1 cellular context compared by ENCODE assay signal in the genomic region with DNA sequence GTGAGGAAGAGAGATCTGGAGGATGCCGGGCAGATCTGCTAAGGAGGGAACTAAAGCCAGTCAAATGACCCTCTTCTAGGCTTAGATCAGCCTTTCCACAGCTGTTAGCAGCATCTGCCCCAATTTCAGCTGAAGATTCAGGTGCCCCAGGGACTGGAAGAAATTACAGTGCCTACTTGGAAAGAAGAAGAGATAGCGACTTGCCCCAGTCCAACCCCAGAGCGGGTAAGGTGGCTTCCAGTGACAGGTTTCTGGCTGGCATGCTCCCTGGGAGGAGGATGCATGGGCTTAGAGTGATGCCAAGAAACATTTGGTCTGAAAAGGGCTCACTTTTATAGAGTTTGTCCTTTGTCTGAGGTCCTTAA.
TF ChIP-seq lines count a peak whose summit lies in the region.

No MANE protein-coding gene starts in this region.

TF ChIP-seq in K562, 482 proteins besides CTCF, POLR2A, EP300 and RAD21:
- TF ChIP-seq, protein P1, sequence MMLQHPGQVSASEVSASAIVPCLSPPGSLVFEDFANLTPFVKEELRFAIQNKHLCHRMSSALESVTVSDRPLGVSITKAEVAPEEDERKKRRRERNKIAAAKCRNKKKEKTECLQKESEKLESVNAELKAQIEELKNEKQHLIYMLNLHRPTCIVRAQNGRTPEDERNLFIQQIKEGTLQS (IDR thresholded peaks at IDR 0.05), result no peak
- TF ChIP-seq, protein P1 (CRISPR knock-in tag; conservative IDR thresholded peaks at IDR 0.05), result no peak
- TF ChIP-seq XRCC5 (IDR thresholded peaks at IDR 0.05; ENCODE audit: low read depth, low read length) (peak; percentile 23; the same call in 1 of the 2 replicates), TEAD4 (IDR thresholded peaks at IDR 0.05; ENCODE audit: low read length) (no peak), TEAD4 (CRISPR knock-in tag; IDR thresholded peaks at IDR 0.05; ENCODE audit: borderline replicate concordance) (0 out of 2 replicates have a peak, but pooled peaks have one; percentile 31), RBM34 (IDR thresholded peaks at IDR 0.05; ENCODE audit: borderline replicate concordance, insufficient read depth, low read length) (no peak), MTA2 (IDR thresholded peaks at IDR 0.05; ENCODE audit: low read depth) (no peak), MAFF (IDR thresholded peaks at IDR 0.05; ENCODE audit: low read length) (no peak), KDM2B (CRISPR knock-in tag; IDR thresholded peaks at IDR 0.05) (no peak), CHD1 (IDR thresholded peaks at IDR 0.05; ENCODE audit: low read length) (peak; percentile 71), ZNF175 (CRISPR knock-in tag; IDR thresholded peaks at IDR 0.05; ENCODE audit: low read depth) (no peak), SLC30A9 (CRISPR knock-in tag; IDR thresholded peaks at IDR 0.05) (no peak), GTF2A2 (tag; IDR thresholded peaks at IDR 0.05) (no peak), ARHGAP35 (IDR thresholded peaks at IDR 0.05; ENCODE audit: partially characterized antibody) (no peak)
- TF ChIP-seq, protein P2, sequence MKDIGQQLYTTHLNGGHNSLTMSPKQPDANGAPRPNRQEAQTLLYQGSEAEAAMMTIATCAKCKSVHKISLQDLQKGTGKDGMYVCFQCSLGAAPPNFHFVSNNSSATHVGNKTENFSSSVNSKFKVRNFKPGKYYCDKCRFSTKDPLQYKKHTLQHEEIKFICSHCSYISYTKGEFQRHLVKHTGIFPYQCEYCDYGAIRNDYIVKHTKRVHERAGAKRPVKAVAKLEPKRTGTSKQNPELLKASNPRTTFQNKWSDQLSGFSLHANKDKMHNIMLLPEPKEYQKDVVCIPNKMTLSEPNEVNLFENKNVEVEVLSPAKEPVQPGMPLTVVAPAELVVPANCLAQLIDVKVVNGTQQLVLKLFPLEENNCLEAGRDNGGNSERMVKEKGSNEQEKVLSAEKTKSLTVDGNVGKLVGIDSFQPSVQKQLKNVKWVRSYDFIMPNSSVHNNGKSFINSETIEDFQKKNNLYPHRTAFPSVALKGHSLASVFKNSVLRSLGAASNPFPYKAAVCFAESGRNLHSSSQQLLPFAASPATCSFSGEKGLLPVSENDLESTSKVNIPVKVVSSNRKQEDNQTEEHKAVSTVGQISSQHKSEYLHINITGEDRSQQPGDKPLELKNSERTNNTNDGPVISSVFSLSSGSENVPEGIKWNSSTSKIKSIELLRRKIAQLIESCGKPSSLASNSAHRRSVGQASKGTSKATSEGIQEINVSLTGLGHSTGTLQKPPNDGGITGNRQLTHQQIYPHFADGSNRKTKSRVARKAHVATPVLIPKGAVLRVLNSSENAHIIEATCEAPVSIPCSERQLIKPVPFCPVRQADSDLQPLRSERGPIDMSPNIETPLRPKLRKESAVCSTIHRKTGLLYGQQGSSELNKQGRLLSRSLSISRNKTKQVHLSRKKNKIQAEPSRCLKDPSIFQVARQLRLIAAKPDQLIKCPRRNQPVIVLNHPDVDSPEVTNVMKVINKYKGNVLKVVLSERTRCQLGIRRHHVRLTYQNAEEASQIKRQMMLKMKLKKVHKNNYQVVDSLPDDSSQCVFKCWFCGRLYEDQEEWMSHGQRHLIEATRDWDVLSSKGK (CRISPR knock-in tag; IDR thresholded peaks at IDR 0.05), result no peak
- TF ChIP-seq, protein P3, sequence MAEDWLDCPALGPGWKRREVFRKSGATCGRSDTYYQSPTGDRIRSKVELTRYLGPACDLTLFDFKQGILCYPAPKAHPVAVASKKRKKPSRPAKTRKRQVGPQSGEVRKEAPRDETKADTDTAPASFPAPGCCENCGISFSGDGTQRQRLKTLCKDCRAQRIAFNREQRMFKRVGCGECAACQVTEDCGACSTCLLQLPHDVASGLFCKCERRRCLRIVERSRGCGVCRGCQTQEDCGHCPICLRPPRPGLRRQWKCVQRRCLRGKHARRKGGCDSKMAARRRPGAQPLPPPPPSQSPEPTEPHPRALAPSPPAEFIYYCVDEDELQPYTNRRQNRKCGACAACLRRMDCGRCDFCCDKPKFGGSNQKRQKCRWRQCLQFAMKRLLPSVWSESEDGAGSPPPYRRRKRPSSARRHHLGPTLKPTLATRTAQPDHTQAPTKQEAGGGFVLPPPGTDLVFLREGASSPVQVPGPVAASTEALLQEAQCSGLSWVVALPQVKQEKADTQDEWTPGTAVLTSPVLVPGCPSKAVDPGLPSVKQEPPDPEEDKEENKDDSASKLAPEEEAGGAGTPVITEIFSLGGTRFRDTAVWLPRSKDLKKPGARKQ (CRISPR knock-in tag; IDR thresholded peaks at IDR 0.05), result no peak
- TF ChIP-seq, protein P4, sequence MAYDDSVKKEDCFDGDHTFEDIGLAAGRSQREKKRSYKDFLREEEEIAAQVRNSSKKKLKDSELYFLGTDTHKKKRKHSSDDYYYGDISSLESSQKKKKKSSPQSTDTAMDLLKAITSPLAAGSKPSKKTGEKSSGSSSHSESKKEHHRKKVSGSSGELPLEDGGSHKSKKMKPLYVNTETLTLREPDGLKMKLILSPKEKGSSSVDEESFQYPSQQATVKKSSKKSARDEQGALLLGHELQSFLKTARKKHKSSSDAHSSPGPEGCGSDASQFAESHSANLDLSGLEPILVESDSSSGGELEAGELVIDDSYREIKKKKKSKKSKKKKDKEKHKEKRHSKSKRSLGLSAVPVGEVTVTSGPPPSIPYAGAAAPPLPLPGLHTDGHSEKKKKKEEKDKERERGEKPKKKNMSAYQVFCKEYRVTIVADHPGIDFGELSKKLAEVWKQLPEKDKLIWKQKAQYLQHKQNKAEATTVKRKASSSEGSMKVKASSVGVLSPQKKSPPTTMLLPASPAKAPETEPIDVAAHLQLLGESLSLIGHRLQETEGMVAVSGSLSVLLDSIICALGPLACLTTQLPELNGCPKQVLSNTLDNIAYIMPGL (CRISPR knock-in tag; IDR thresholded peaks at IDR 0.05), result peak; percentile 34; the same call in 1 of the 2 replicates
- TF ChIP-seq, protein P5, sequence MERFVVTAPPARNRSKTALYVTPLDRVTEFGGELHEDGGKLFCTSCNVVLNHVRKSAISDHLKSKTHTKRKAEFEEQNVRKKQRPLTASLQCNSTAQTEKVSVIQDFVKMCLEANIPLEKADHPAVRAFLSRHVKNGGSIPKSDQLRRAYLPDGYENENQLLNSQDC (CRISPR knock-in tag; IDR thresholded peaks at IDR 0.05), result no peak
